Comparison of ENCODE assay signal across 8 cellular contexts in the genomic region with DNA sequence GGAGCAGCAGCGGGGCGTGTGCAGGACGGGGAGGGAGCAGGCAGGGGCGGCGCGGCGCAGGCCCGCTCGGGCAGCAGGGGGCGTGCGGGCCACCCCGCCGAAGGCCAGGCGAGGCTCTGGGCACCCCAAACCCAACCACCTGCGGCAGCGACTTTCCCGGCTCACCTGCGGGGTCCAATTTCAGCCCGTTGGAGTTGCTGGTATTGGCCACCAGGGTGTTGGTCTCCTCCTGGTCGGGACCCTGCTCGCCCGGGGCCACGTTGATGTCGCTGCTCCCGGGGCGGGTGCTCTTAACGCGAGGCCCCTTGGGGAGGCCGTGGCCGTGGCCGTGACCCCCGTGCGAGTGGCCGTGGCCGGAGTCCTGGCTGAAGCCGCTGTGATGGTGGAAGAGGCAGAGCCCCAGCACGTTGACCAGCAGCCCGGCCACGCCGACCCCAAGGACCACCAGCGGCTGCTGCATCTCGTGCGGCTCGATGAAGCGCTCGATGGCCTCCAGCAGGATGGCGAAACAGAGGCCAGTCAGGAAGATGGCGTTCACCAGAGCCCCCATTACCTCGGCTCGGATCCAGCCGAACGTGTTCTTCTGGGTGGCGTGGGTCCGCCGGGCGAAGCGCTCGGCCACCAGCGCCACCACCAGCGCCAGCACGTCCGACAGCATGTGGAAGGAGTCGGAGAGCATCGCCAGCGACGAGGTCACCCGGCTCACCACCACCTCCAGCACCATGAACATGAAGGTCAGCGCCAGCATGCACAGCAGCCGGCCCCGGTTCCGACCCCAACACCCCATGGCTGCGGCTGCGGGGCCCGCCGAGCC. TPM values are rescaled to one million over a fixed set of nuclear protein-coding genes. Genes with fewer than 3 reads are reported as not detected.
A peak's percentile ranks its signal among the peaks of the same experiment; 100 is the strongest.
DNase-seq lines count a peak whose midpoint lies in the region; ATAC-seq and TF ChIP-seq lines count a peak whose summit lies in the region.

No MANE protein-coding gene starts in this region.

- TF ChIP-seq CTCF in epithelial cell of proximal tubule (conservative IDR thresholded peaks at IDR 0.05; ENCODE audit: low read depth, low read length), result peak; percentile 74

- peaks cover 51% of the 10 kb centered on the region for H3K36me3 ChIP-seq in NT2/D1 (ENCODE audit: insufficient read depth, insufficient read length, low read length)
- no peaks in the 10 kb centered on the region for H3K36me3 ChIP-seq in mucosa of stomach (ENCODE audit: control insufficient read depth, insufficient read depth, low read length)

- H3K9me3 ChIP-seq in NT2/D1 (ENCODE audit: insufficient read depth, low read length) (no peaks in the 10 kb centered on the region), mucosa of stomach (ENCODE audit: control insufficient read depth, low read length) (no peaks in the 10 kb centered on the region)

- H3K9ac ChIP-seq in NT2/D1 (ENCODE audit: insufficient read length, low read depth) (peak overlapping the region; percentile 90), mucosa of stomach (ENCODE audit: low read length) (peak overlapping the region; percentile 91)

- ATAC-seq in HG03432 (IDR thresholded peaks at IDR 0.05; ENCODE audit: unreplicated experiment), result peak; percentile 43

- H3K27me3 ChIP-seq in NT2/D1 (ENCODE audit: insufficient read depth, insufficient read length), result no peaks in the 10 kb centered on the region
- no peaks in the 10 kb centered on the region for H3K27me3 ChIP-seq in mucosa of stomach (ENCODE audit: control insufficient read depth, insufficient read depth, low read length)

- peak; percentile 80 for DNase-seq in CD1c-positive myeloid dendritic cell (ENCODE audit: extremely low spot score)
- DNase-seq in GM19238 (ENCODE audit: insufficient read length, low spot score), result peak; percentile 71
- peak; percentile 63 for DNase-seq in NT2/D1 (ENCODE audit: low read depth, low spot score)
- peak; percentile 62 for DNase-seq in activated T-cell treated with anti-CD3 and anti-CD28 coated beads for 24 hours (ENCODE audit: low read depth)
- no peak for DNase-seq in epithelial cell of proximal tubule (ENCODE audit: low read depth)
- peak; percentile 49 for DNase-seq in stimulated activated CD8-positive, alpha-beta memory T cell treated with anti-CD3 and anti-CD28 coated beads, Interleukin-7, amount 100 ng/mL, for 1 hour (ENCODE audit: low read depth in 2 of 2)

- H3K4me3 ChIP-seq in NT2/D1 (ENCODE audit: insufficient read length, low read depth) (peak overlapping the region; percentile 93), epithelial cell of proximal tubule (ENCODE audit: low read depth, low read length) (peak overlapping the region; percentile 73), mucosa of stomach (ENCODE audit: low read length) (peak overlapping the region; percentile 88)

- H3K4me1 ChIP-seq in NT2/D1 (ENCODE audit: insufficient read depth, insufficient read length), result no peaks in the 10 kb centered on the region
- H3K4me1 ChIP-seq in mucosa of stomach (ENCODE audit: control insufficient read depth, insufficient read depth, low read length), result peaks cover 8% of the 10 kb centered on the region

RNA-seq across cellular contexts. Expression of gene SLC30A1, which starts 0.9 kb away (rescaled TPM):
- total RNA-seq in epithelial cell of proximal tubule, result 5.4 and 6.9 TPM in 2 replicates
